ENCODE assay signal across 1 cellular context in genomic region chr19:57771417-57771816, GRCh38.
TF ChIP-seq lines count a peak whose summit lies in the region.

No MANE protein-coding gene starts in this region.

TF ChIP-seq in GM23338, 12 proteins besides CTCF, POLR2A, EP300 and RAD21:
- TF ChIP-seq CREB1 (CRISPR knock-in tag; IDR thresholded peaks at IDR 0.05; ENCODE audit: low read depth): no peak
- no peak for TF ChIP-seq JUNB (IDR thresholded peaks at IDR 0.05; ENCODE audit: unreplicated experiment)
- no peak for TF ChIP-seq EZH2 (IDR thresholded peaks at IDR 0.05; ENCODE audit: low read depth, unreplicated experiment)
- no peak for TF ChIP-seq ZNF462 (CRISPR knock-in tag; IDR thresholded peaks at IDR 0.05)
- TF ChIP-seq NANOG (IDR thresholded peaks at IDR 0.05; ENCODE audit: borderline replicate concordance): no peak
- no peak for TF ChIP-seq STAT1 (IDR thresholded peaks at IDR 0.05; ENCODE audit: unreplicated experiment)
- TF ChIP-seq POLR2AphosphoS5 (IDR thresholded peaks at IDR 0.05; ENCODE audit: low read depth): no peak
- no peak for TF ChIP-seq ZNF331 (CRISPR knock-in tag; IDR thresholded peaks at IDR 0.05; ENCODE audit: low read depth)
- no peak for TF ChIP-seq ETS1 (IDR thresholded peaks at IDR 0.05)
- no peak for TF ChIP-seq EZH2phosphoT487 (IDR thresholded peaks at IDR 0.05; ENCODE audit: unreplicated experiment)
- TF ChIP-seq REST (IDR thresholded peaks at IDR 0.05; ENCODE audit: unreplicated experiment): no peak
- no peak for TF ChIP-seq ZNF114 (CRISPR knock-in tag; IDR thresholded peaks at IDR 0.05)
